21 cellular contexts compared by ENCODE assay signal in genomic region chr15:34329006-34329405, GRCh38. TPM values are rescaled to one million over a fixed set of nuclear protein-coding genes. Genes with fewer than 3 reads are reported as not detected.
DNase-seq lines count a peak whose midpoint lies in the region; ATAC-seq, FAIRE-seq and TF ChIP-seq lines count a peak whose summit lies in the region.
"Had no signal": no experiment of that assay in that cellular context is flagged by ENCODE, and none has a peak within 500 bp of the region (broad histone marks: within the 10 kb centered on the region; RNA-seq: fewer than 3 reads in every experiment).

No MANE protein-coding gene starts in this region.

- H3K9me3 ChIP-seq in spleen: no peaks in the 10 kb centered on the region
- H3K9me3 ChIP-seq: Peyer's patch, thyroid gland had no signal

- H3K36me3 ChIP-seq in spleen: peaks cover 0 to 8% (median 0%) of the 10 kb centered on the region in 6 donors
- H3K36me3 ChIP-seq: Peyer's patch, thyroid gland had no signal

- intact Hi-C loops in activated naive CD4-positive, alpha-beta T cell treated with anti-CD3 and anti-CD28 coated beads for 36 hours (cut with micrococcal nuclease): no loop called here
- intact Hi-C loops in spleen (cut with DNase I; ENCODE audit: low total_unique reads) (no loop called here), head of caudate nucleus (cut with DNase I) (no loop called here)

- H3K27ac ChIP-seq in spleen: peak overlapping the region in 7 of 8 donors; percentile 43 to 100 (median 57)
- H3K27ac ChIP-seq: SK-N-MC, thyroid gland had no signal

- H3K4me3 Mint-ChIP-seq in activated naive CD4-positive, alpha-beta T cell treated with anti-CD3 and anti-CD28 coated beads for 36 hours: peak overlapping the region; percentile 36
- H3K4me3 Mint-ChIP-seq: brain had no signal

- 62 to 74% (median 67%) methylated on average over 2 of the region's 2 CpGs for WGBS in spleen, 5 donors

- FAIRE-seq in GM19239 (lab: Jason Lieb, UNC): peak; percentile 78

- H3K36me3 Mint-ChIP-seq in activated naive CD4-positive, alpha-beta T cell treated with anti-CD3 and anti-CD28 coated beads for 36 hours (ENCODE audit: low read depth): peaks cover 3% of the 10 kb centered on the region
- no peaks in the 10 kb centered on the region for H3K36me3 Mint-ChIP-seq in activated naive CD4-positive, alpha-beta T cell treated with anti-CD3 and anti-CD28 coated beads, Interleukin-2, amount 50 U/mL, for 72 hours

- H3K27me3 ChIP-seq in spleen (replicated peaks in 1 of 7): no peaks in the 10 kb centered on the region
- H3K27me3 ChIP-seq: Peyer's patch, thyroid gland had no signal

- peak overlapping the region; percentile 91 for H3K27ac Mint-ChIP-seq in activated naive CD4-positive, alpha-beta T cell treated with anti-CD3 and anti-CD28 coated beads for 36 hours
- H3K27ac Mint-ChIP-seq in activated naive CD4-positive, alpha-beta T cell treated with anti-CD3 and anti-CD28 coated beads, Interleukin-2, amount 50 U/mL, for 72 hours: peak overlapping the region; percentile 0 to 59
- H3K27ac Mint-ChIP-seq: brain had no signal

- H3K27me3 Mint-ChIP-seq in activated naive CD4-positive, alpha-beta T cell treated with anti-CD3 and anti-CD28 coated beads for 36 hours (ENCODE audit: low read depth): no peaks in the 10 kb centered on the region
- H3K27me3 Mint-ChIP-seq: brain had no signal

- H3K4me1 Mint-ChIP-seq in activated naive CD4-positive, alpha-beta T cell treated with anti-CD3 and anti-CD28 coated beads for 36 hours (ENCODE audit: low read depth): peaks cover 73% of the 10 kb centered on the region

- no peak for ATAC-seq in activated naive CD4-positive, alpha-beta T cell treated with anti-CD3 and anti-CD28 coated beads, Interleukin-2, amount 50 U/mL, for 72 hours
- ATAC-seq in HG02938 (IDR thresholded peaks at IDR 0.05; ENCODE audit: unreplicated experiment): no peak
- ATAC-seq: right cardiac atrium had no signal

- peaks cover 6 to 99% (median 73%) of the 10 kb centered on the region in 6 donors for H3K4me1 ChIP-seq in spleen

- CTCF ChIA-PET in activated naive CD4-positive, alpha-beta T cell treated with anti-CD3 and anti-CD28 coated beads for 36 hours (lab: Charles Lee): interaction anchor here (0.6 to 2.1 kb wide), 10 partner anchors 9 to 259 kb away, joined by 3 to 8 read pairs (median 4); partner anchors contain the start of genes KATNBL1, LPCAT4, NOP10 and NUTM1

- TF ChIP-seq POLR2A in spleen (IDR thresholded peaks at IDR 0.05): no peak

- DNase-seq in activated naive CD4-positive, alpha-beta T cell treated with anti-CD3 and anti-CD28 coated beads for 36 hours: no peak
- no peak for DNase-seq in activated naive CD4-positive, alpha-beta T cell treated with anti-CD3 and anti-CD28 coated beads, Interleukin-2, amount 50 U/mL, for 16 hours
- DNase-seq in GM19239 (ENCODE audit: insufficient read length, low spot score) (no peak), spleen (no peak), head of caudate nucleus (no peak), amniotic stem cell (lab: John Stamatoyannopoulos, UW) (no peak)
- no peak for DNase-seq in activated naive CD4-positive, alpha-beta T cell treated with anti-CD3 and anti-CD28 coated beads, Interleukin-2, amount 50 U/mL, for 72 hours (ENCODE audit: low spot score in 2 of 2)
- DNase-seq: activated effector memory CD4-positive, alpha-beta T cell treated with Interleukin-2 at 50 U/mL for 16 hours; COR-L47; KBM-7; NCI-H187 treated with DMSO at 0.1 percent for 48 hours; NCI-H446; occipital lobe; Peyer's patch; right cardiac atrium; thyroid gland had no signal

- TF ChIP-seq CTCF in spleen (IDR thresholded peaks at IDR 0.05 in 8 of 11, conservative IDR thresholded peaks at IDR 0.05 in 3 of 11): no peak

- no peak overlapping the region for H3K4me3 ChIP-seq in spleen
- H3K4me3 ChIP-seq: Peyer's patch, SK-N-MC, thyroid gland had no signal

- no peaks in the 10 kb centered on the region for H3K9me3 Mint-ChIP-seq in activated naive CD4-positive, alpha-beta T cell treated with anti-CD3 and anti-CD28 coated beads for 36 hours
- H3K9me3 Mint-ChIP-seq in activated naive CD4-positive, alpha-beta T cell treated with anti-CD3 and anti-CD28 coated beads, Interleukin-2, amount 50 U/mL, for 72 hours: no peaks in the 10 kb centered on the region
- H3K9me3 Mint-ChIP-seq: brain had no signal

RNA-seq across cellular contexts. Expression of gene SLC12A6, which starts 8.6 kb away (rescaled TPM):
- total RNA-seq in activated naive CD4-positive, alpha-beta T cell treated with anti-CD3 and anti-CD28 coated beads for 36 hours: 10 to 100 TPM; 24.6 to 28.7 TPM
- 10 to 100 TPM; 29.9 to 45.1 TPM for total RNA-seq in activated naive CD4-positive, alpha-beta T cell treated with anti-CD3 and anti-CD28 coated beads, Interleukin-2, amount 50 U/mL, for 72 hours
- 100 to 1,000 TPM in 1 of 7 donors, 10 to 100 TPM in 6; 51.4 to 120 (median 78.9) TPM for total RNA-seq in spleen
- 1 to 10 TPM; 5.2 to 8.3 (median 6.7) TPM for polyA plus RNA-seq in spleen

RNA-seq across cellular contexts. Expression of gene NOP10, which starts 13.9 kb away (rescaled TPM):
- 100 to 1,000 TPM; 220 to 227 TPM for total RNA-seq in activated naive CD4-positive, alpha-beta T cell treated with anti-CD3 and anti-CD28 coated beads for 36 hours
- total RNA-seq in activated naive CD4-positive, alpha-beta T cell treated with anti-CD3 and anti-CD28 coated beads, Interleukin-2, amount 50 U/mL, for 72 hours: 100 to 1,000 TPM; 182 to 202 TPM
- 100 to 1,000 TPM in 6 of 7 donors, 10 to 100 TPM in 1; 100.0 to 147 (median 132) TPM for total RNA-seq in spleen
- 100 to 1,000 TPM; 180 to 329 (median 308) TPM for polyA plus RNA-seq in spleen

RNA-seq across cellular contexts. Expression of gene NUTM1, which starts 14.1 kb away (rescaled TPM):
- under 1 TPM in 1 of 2 experiments, not detected in 1; 0.05 TPM for total RNA-seq in activated naive CD4-positive, alpha-beta T cell treated with anti-CD3 and anti-CD28 coated beads for 36 hours
- total RNA-seq in activated naive CD4-positive, alpha-beta T cell treated with anti-CD3 and anti-CD28 coated beads, Interleukin-2, amount 50 U/mL, for 72 hours: not detected
- not detected for total RNA-seq in spleen
- under 1 TPM in 1 of 3 donors, not detected in 2; 0.03 TPM for polyA plus RNA-seq in spleen
- total RNA-seq: lower leg skin, mucosa of gallbladder, occipital lobe, Peyer's patch, right cardiac atrium had no signal
- polyA plus RNA-seq: right cardiac atrium had no signal

RNA-seq across cellular contexts. Expression of gene LPCAT4, which starts 38.0 kb away (rescaled TPM):
- total RNA-seq in activated naive CD4-positive, alpha-beta T cell treated with anti-CD3 and anti-CD28 coated beads for 36 hours: 10 to 100 TPM; 63.5 to 66.8 TPM
- total RNA-seq in activated naive CD4-positive, alpha-beta T cell treated with anti-CD3 and anti-CD28 coated beads, Interleukin-2, amount 50 U/mL, for 72 hours: 10 to 100 TPM; 69.0 to 88.4 TPM
- 10 to 100 TPM; 24.9 to 53.7 (median 47.4) TPM for total RNA-seq in spleen
- 10 to 100 TPM; 18.6 to 39.1 (median 28.2) TPM for polyA plus RNA-seq in spleen
